ENCODE assay signal across 9 cellular contexts in the genomic region with DNA sequence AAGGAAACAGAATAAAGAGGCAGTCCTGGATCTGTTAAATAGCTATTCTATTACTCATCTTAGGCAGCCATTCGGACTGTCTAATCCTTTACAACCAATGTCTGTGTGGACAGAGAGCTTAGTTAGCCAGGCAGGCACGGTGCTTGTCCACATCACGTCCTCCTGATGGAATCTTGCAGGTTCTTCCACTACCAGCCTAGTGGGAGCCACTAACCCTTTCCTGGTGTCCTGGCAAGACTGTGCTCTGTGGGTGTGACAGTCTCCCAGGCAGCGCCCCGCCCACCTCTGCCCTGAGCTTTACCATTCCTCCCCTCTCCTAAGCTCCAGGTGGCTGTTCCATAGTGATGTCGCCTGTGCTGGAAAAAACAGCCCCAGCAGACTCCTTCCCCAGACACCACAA.
A peak's percentile ranks its signal among the peaks of the same experiment; 100 is the strongest.
DNase-seq lines count a peak whose midpoint lies in the region; TF ChIP-seq lines count a peak whose summit lies in the region.
"Had no signal": no experiment of that assay in that cellular context is flagged by ENCODE, and none has a peak within 500 bp of the region (broad histone marks: within the 10 kb centered on the region; RNA-seq: fewer than 3 reads in every experiment).

No MANE protein-coding gene starts in this region.

- H3K9me3 Mint-ChIP-seq in activated CD4-positive, alpha-beta T cell treated with anti-CD3 and anti-CD28 coated beads, Interleukin-2, amount 10 ng/mL, durations not matched to agents 24 days and 14 days, result peaks cover 3% of the 10 kb centered on the region
- no peaks in the 10 kb centered on the region for H3K9me3 Mint-ChIP-seq in stimulated activated naive CD8-positive, alpha-beta T cell treated with anti-CD3 and anti-CD28 coated beads, Interleukin-15, Interleukin-2, amounts not matched to agents 100 ng/mL and 50 ng/mL, for 24 hours

- no peak for TF ChIP-seq POLR2A in tibial nerve (IDR thresholded peaks at IDR 0.05)

- no peak for TF ChIP-seq EP300 in tibial nerve (IDR thresholded peaks at IDR 0.05)

- H3K27me3 Mint-ChIP-seq in activated CD4-positive, alpha-beta T cell treated with anti-CD3 and anti-CD28 coated beads, Interleukin-2, amount 10 ng/mL, durations not matched to agents 24 days and 14 days, result no peaks in the 10 kb centered on the region
- no peaks in the 10 kb centered on the region for H3K27me3 Mint-ChIP-seq in stimulated activated naive CD8-positive, alpha-beta T cell treated with anti-CD3 and anti-CD28 coated beads, Interleukin-15, Interleukin-2, amounts not matched to agents 100 ng/mL and 50 ng/mL, for 24 hours

- H3K9me3 ChIP-seq in SJSA1 (replicated peaks) (no peaks in the 10 kb centered on the region), tibial nerve (no peaks in the 10 kb centered on the region)

- H3K27me3 ChIP-seq in SJSA1 (replicated peaks) (no peaks in the 10 kb centered on the region), tibial nerve (no peaks in the 10 kb centered on the region)

- no peak overlapping the region for H3K4me3 ChIP-seq in SJSA1
- no peak overlapping the region for H3K4me3 ChIP-seq in fibroblast of villous mesenchyme (ENCODE audit: low read depth, low read length)
- H3K4me3 ChIP-seq in tibial nerve, result no peak overlapping the region

- 91 to 97% methylated on average over 6 of the region's 6 CpGs for WGBS in tibial nerve, 2 donors

- DNase-seq in activated CD4-positive, alpha-beta T cell treated with anti-CD3 and anti-CD28 coated beads, Interleukin-2, amount 10 ng/mL, durations not matched to agents 24 days and 14 days, result no peak
- no peak for DNase-seq in activated CD4-positive, alpha-beta T cell treated with anti-CD3 and anti-CD28 coated beads, Interleukin-2, amount 50 U/mL, for 1 hour
- DNase-seq in SJSA1 (ENCODE audit: low read depth in 1 of 2, low spot score in 2 of 2) (peak in 1 of 2 experiments; percentile 28), fibroblast of villous mesenchyme (ENCODE audit: low read depth) (peak; percentile 65), tibial nerve (ENCODE audit: low spot score in 2 of 2) (no peak), GDM1 (lab: John Stamatoyannopoulos, UW) (no peak), 8988T (no peak)

- peak overlapping the region; percentile 68 for H3K4me3 Mint-ChIP-seq in activated CD4-positive, alpha-beta T cell treated with anti-CD3 and anti-CD28 coated beads, Interleukin-2, amount 10 ng/mL, durations not matched to agents 24 days and 14 days
- peak overlapping the region; percentile 63 for H3K4me3 Mint-ChIP-seq in stimulated activated naive CD8-positive, alpha-beta T cell treated with anti-CD3 and anti-CD28 coated beads, Interleukin-15, Interleukin-2, amounts not matched to agents 100 ng/mL and 50 ng/mL, for 24 hours

- TF ChIP-seq CTCF in fibroblast of villous mesenchyme (IDR thresholded peaks at IDR 0.05; ENCODE audit: insufficient read depth, low read depth, low read length) (no peak), tibial nerve (IDR thresholded peaks at IDR 0.05) (no peak)

- H3K36me3 ChIP-seq in SJSA1, result peaks cover 48% of the 10 kb centered on the region
- H3K36me3 ChIP-seq in tibial nerve, result no peaks in the 10 kb centered on the region

- H3K4me1 ChIP-seq in SJSA1 (replicated peaks) (peaks cover 44% of the 10 kb centered on the region), tibial nerve (peaks cover 0 to 49% (median 12%) of the 10 kb centered on the region in 4 donors)

- intact Hi-C loops in activated CD4-positive, alpha-beta T cell treated with anti-CD3 and anti-CD28 coated beads, Interleukin-2, amount 10 ng/mL, durations not matched to agents 24 days and 14 days (cut with micrococcal nuclease), result loop anchor here (5.0 kb wide), 1 partner anchor 188 kb away; a partner anchor contains a TSS

- H3K27ac ChIP-seq in SJSA1 (peak overlapping the region; percentile 19; the same call in 1 of the 2 replicates), tibial nerve (no peak overlapping the region)
- H3K27ac ChIP-seq: C4-2B had no signal

- H3K27ac Mint-ChIP-seq in activated CD4-positive, alpha-beta T cell treated with anti-CD3 and anti-CD28 coated beads, Interleukin-2, amount 10 ng/mL, durations not matched to agents 24 days and 14 days, result peak overlapping the region; percentile 99
- peak overlapping the region; percentile 94 for H3K27ac Mint-ChIP-seq in stimulated activated naive CD8-positive, alpha-beta T cell treated with anti-CD3 and anti-CD28 coated beads, Interleukin-15, Interleukin-2, amounts not matched to agents 100 ng/mL and 50 ng/mL, for 24 hours

- peaks cover 48% of the 10 kb centered on the region for H3K36me3 Mint-ChIP-seq in activated CD4-positive, alpha-beta T cell treated with anti-CD3 and anti-CD28 coated beads, Interleukin-2, amount 10 ng/mL, durations not matched to agents 24 days and 14 days (ENCODE audit: low read depth)
- peaks cover 15% of the 10 kb centered on the region for H3K36me3 Mint-ChIP-seq in stimulated activated naive CD8-positive, alpha-beta T cell treated with anti-CD3 and anti-CD28 coated beads, Interleukin-15, Interleukin-2, amounts not matched to agents 100 ng/mL and 50 ng/mL, for 24 hours (ENCODE audit: low read depth)

- peaks cover 47% of the 10 kb centered on the region for H3K4me1 Mint-ChIP-seq in activated CD4-positive, alpha-beta T cell treated with anti-CD3 and anti-CD28 coated beads, Interleukin-2, amount 10 ng/mL, durations not matched to agents 24 days and 14 days
- peaks cover 68% of the 10 kb centered on the region for H3K4me1 Mint-ChIP-seq in stimulated activated naive CD8-positive, alpha-beta T cell treated with anti-CD3 and anti-CD28 coated beads, Interleukin-15, Interleukin-2, amounts not matched to agents 100 ng/mL and 50 ng/mL, for 24 hours (ENCODE audit: low read depth)
